ENCODE assay signal across 23 cellular contexts in the genomic region with DNA sequence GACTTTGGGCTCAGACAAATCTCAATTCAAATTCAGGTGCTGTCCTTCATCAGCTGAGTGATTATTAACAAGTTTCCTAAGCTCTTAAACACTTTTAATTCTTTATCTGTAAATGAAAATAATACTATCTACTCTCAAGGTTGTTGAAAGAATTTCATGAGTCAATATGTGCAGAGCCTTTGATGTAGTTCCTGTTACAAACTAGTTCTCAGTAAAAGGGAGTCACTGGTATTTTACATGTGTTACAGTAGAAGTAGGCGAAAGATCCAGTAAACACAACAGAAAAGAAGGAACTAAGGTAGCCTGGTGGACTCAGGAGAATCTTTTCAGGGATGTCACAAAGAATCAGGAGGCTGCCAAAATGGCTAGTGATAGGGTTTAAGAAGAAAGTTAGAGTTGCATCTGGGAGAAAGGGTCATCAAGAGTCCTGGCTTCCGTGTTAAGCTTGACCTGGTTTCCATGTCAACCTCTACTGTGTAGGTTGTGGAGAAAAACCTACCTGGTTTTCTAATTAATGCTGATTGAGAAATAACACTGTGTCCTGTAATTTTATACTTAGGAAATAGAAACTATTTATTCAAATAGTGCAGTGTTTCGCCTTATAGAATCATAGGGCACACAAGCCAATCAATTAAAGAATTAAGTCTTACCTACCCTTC.
"Had no signal": no experiment of that assay in that cellular context is flagged by ENCODE, and none has a peak within 500 bp of the region (broad histone marks: within the 10 kb centered on the region; RNA-seq: fewer than 3 reads in every experiment).

No MANE protein-coding gene starts in this region.

- H3K27ac ChIP-seq: brain microvascular endothelial cell, coronary artery, SK-N-MC, tibial nerve, vagina had no signal

- H3K36me3 ChIP-seq: brain microvascular endothelial cell, tibial nerve, vagina had no signal

- H3K4me1 ChIP-seq: vagina had no signal

- H3K4me3 ChIP-seq: coronary artery, SK-N-MC, tibial nerve, vagina had no signal

- H3K4me1 Mint-ChIP-seq: activated B cell treated with CpG ODN at 0.5 μM for 24 hours; central memory CD8-positive, alpha-beta T cell had no signal

- H3K4me3 Mint-ChIP-seq: activated B cell treated with CpG ODN at 0.5 μM for 24 hours; central memory CD8-positive, alpha-beta T cell; nephron progenitor cell had no signal

- DNase-seq: activated B cell treated with CpG ODN at 0.5 μM for 24 hours; activated CD4-positive, alpha-beta T cell treated with anti-CD3 and anti-CD28 coated beads, Interleukin-2, amount 50 U/mL, for 1 hour; activated gamma-delta T cell treated with Interleukin-2 at 50 U/mL for 16 hours; anterior cingulate cortex; brain microvascular endothelial cell; head of caudate nucleus; left ventricle myocardium superior; nephron progenitor cell; nucleus accumbens; posterior cingulate gyrus; retina; stimulated activated CD4-positive, alpha-beta T cell treated with anti-CD3 and anti-CD28 coated beads, Interleukin-12 subunit alpha, Interleukin-12 subunit beta, amount 100 ng/mL, for 4 hours; stimulated activated CD4-positive, alpha-beta T cell treated with anti-CD3 and anti-CD28 coated beads, Interleukin-1b, Interleukin-23, amount 100 ng/mL, for 48 hours; stimulated activated naive CD4-positive, alpha-beta T cell treated with Interleukin-2 at 50 U/mL for 16 hours; substantia nigra; T-helper 9 cell had no signal

- H3K27me3 ChIP-seq: brain microvascular endothelial cell, tibial nerve, vagina had no signal

- H3K27ac Mint-ChIP-seq: activated B cell treated with CpG ODN at 0.5 μM for 24 hours, nephron progenitor cell had no signal

- FAIRE-seq: endometrium, frontal cortex had no signal

- H3K9me3 Mint-ChIP-seq: activated B cell treated with CpG ODN at 0.5 μM for 24 hours; central memory CD8-positive, alpha-beta T cell had no signal

- H3K9me3 ChIP-seq: vagina had no signal

- H3K27me3 Mint-ChIP-seq: central memory CD8-positive, alpha-beta T cell had no signal
